8 cellular contexts compared by ENCODE assay signal in genomic region chr7:100602889-100603696, GRCh38. TPM values are rescaled to one million over a fixed set of nuclear protein-coding genes. Genes with fewer than 3 reads are reported as not detected.
A peak's percentile ranks its signal among the peaks of the same experiment; 100 is the strongest.
DNase-seq lines count a peak whose midpoint lies in the region; ATAC-seq, FAIRE-seq and TF ChIP-seq lines count a peak whose summit lies in the region.

No MANE protein-coding gene starts in this region.

- peak overlapping the region; percentile 97 for H3K4me2 ChIP-seq in astrocyte (ENCODE audit: low read length)

- in situ Hi-C loops in transverse colon (cut with MboI; ENCODE audit: low pct_ligation_motif_present in 1 of 4, low pct_unique_long_range_greater_than_20kb in 1 of 4, low sequenced_read_pairs in 3 of 4), result no loop called here

- no peak for TF ChIP-seq EP300 in transverse colon (IDR thresholded peaks at IDR 0.05; ENCODE audit: low read depth)

- H3K4me1 ChIP-seq in astrocyte (ENCODE audit: insufficient read depth, low read length), result peaks cover 36% of the 10 kb centered on the region
- peaks cover 0 to 7% of the 10 kb centered on the region in 2 donors for H3K4me1 ChIP-seq in kidney (ENCODE audit: control insufficient read depth in 1 of 2, insufficient read depth in 1 of 2, low read depth in 1 of 2, low read length in 2 of 2)
- peaks cover 6 to 28% (median 25%) of the 10 kb centered on the region in 4 donors for H3K4me1 ChIP-seq in transverse colon

- H3K36me3 Mint-ChIP-seq in activated CD8-positive, alpha-beta memory T cell treated with anti-CD3 and anti-CD28 coated beads, Interleukin-2, amount 10 ng/mL, durations not matched to agents 7 days and 5 days, result no peaks in the 10 kb centered on the region
- H3K36me3 Mint-ChIP-seq in astrocyte (ENCODE audit: low read depth, unreplicated experiment), result peaks cover 6% of the 10 kb centered on the region

- WGBS in transverse colon (ENCODE audit: low coverage in 1 of 2), 2 donors, result 53 to 65% methylated on average over 9 to 19 of the region's 20 CpGs

- intact Hi-C loops in kidney (cut with DNase I) (no loop called here), transverse colon (cut with DNase I; ENCODE audit: low total_unique reads) (no loop called here)

- H3K27ac ChIP-seq in astrocyte (ENCODE audit: low read depth, low read length) (peak overlapping the region; percentile 63), kidney (ENCODE audit: low read depth in 2 of 2, low read length in 2 of 2) (peak overlapping the region; percentile 22 to 62), transverse colon (peak overlapping the region; percentile 77 to 92 (median 84))

- ATAC-seq in activated CD8-positive, alpha-beta memory T cell treated with anti-CD3 and anti-CD28 coated beads, Interleukin-2, amount 10 ng/mL, durations not matched to agents 7 days and 5 days, result no peak

- H2AFZ ChIP-seq in astrocyte (ENCODE audit: low read depth, low read length), result peak overlapping the region; percentile 77

- H4K20me1 ChIP-seq in astrocyte (ENCODE audit: insufficient read depth, low read length), result peaks cover 9% of the 10 kb centered on the region

- TF ChIP-seq CTCF in astrocyte (IDR thresholded peaks at IDR 0.05; ENCODE audit: insufficient read depth, low read depth, low read length), result no peak
- TF ChIP-seq CTCF in kidney (IDR thresholded peaks at IDR 0.05; ENCODE audit: borderline replicate concordance, extremely low read depth, insufficient read depth), result no peak
- TF ChIP-seq CTCF in transverse colon (IDR thresholded peaks at IDR 0.05), result no peak

- H3K9me3 ChIP-seq in astrocyte (ENCODE audit: insufficient read depth, low read depth, low read length) (no peaks in the 10 kb centered on the region), kidney (ENCODE audit: control insufficient read depth in 1 of 2, low read length in 2 of 2) (no peaks in the 10 kb centered on the region), transverse colon (no peaks in the 10 kb centered on the region)

- H3K27ac Mint-ChIP-seq in activated CD8-positive, alpha-beta memory T cell treated with anti-CD3 and anti-CD28 coated beads, Interleukin-2, amount 10 ng/mL, durations not matched to agents 7 days and 5 days, result peak overlapping the region; percentile 93
- no peak overlapping the region for H3K27ac Mint-ChIP-seq in astrocyte (ENCODE audit: unreplicated experiment)

- peak overlapping the region; percentile 86 for H3K4me3 Mint-ChIP-seq in activated CD8-positive, alpha-beta memory T cell treated with anti-CD3 and anti-CD28 coated beads, Interleukin-2, amount 10 ng/mL, durations not matched to agents 7 days and 5 days
- H3K4me3 Mint-ChIP-seq in astrocyte (ENCODE audit: unreplicated experiment), result peak overlapping the region; percentile 80

- TF ChIP-seq POLR2A in transverse colon (IDR thresholded peaks at IDR 0.05), result no peak

- CTCF ChIA-PET in activated CD8-positive, alpha-beta memory T cell treated with anti-CD3 and anti-CD28 coated beads, Interleukin-2, amount 10 ng/mL, durations not matched to agents 7 days and 5 days (lab: Charles Lee), result interaction anchor here (0.8 to 5.0 kb wide), 9 partner anchors 17 to 125 kb away, joined by 3 to 41 read pairs (median 4); partner anchors contain the start of genes FBXO24, GIGYF1, GNB2 and LRCH4

- FAIRE-seq in astrocyte (lab: Jason Lieb, UNC), result no peak
- FAIRE-seq in kidney (lab: Jason Lieb, UNC), result no peak

- DNase-seq in activated CD8-positive, alpha-beta memory T cell treated with anti-CD3 and anti-CD28 coated beads, Interleukin-2, amount 10 ng/mL, durations not matched to agents 7 days and 5 days, result no peak
- no peak for DNase-seq in activated CD8-positive, alpha-beta memory T cell treated with anti-CD3 and anti-CD28 coated beads, Interleukin-2, amount 50 U/mL, for 48 hours
- DNase-seq in astrocyte (ENCODE audit: low read depth) (peak; percentile 76), kidney (peak; percentile 89), transverse colon (peak; percentile 59), midbrain (lab: John Stamatoyannopoulos, UW) (no peak), UCSD-AML1 (lab: John Stamatoyannopoulos, UW; ENCODE audit: unreplicated experiment) (no peak), NCI-H345 treated with DMSO at 0.1 percent for 48 hours (lab: John Stamatoyannopoulos, UW; ENCODE audit: unreplicated experiment) (no peak)

- H3K27me3 Mint-ChIP-seq in activated CD8-positive, alpha-beta memory T cell treated with anti-CD3 and anti-CD28 coated beads, Interleukin-2, amount 10 ng/mL, durations not matched to agents 7 days and 5 days, result peaks cover 5% of the 10 kb centered on the region
- H3K27me3 Mint-ChIP-seq in astrocyte (ENCODE audit: low read depth, unreplicated experiment), result peaks cover 9% of the 10 kb centered on the region

- H3K27me3 ChIP-seq in astrocyte (ENCODE audit: insufficient read depth, low read length) (no peaks in the 10 kb centered on the region), transverse colon (no peaks in the 10 kb centered on the region)

- H3K9me3 Mint-ChIP-seq in activated CD8-positive, alpha-beta memory T cell treated with anti-CD3 and anti-CD28 coated beads, Interleukin-2, amount 10 ng/mL, durations not matched to agents 7 days and 5 days (ENCODE audit: low read depth), result no peaks in the 10 kb centered on the region
- H3K9me3 Mint-ChIP-seq in astrocyte (ENCODE audit: unreplicated experiment), result no peaks in the 10 kb centered on the region

- H3K9ac ChIP-seq in astrocyte (ENCODE audit: low read length) (peak overlapping the region; percentile 81), kidney (ENCODE audit: low read length in 2 of 2) (no peak overlapping the region)

- peaks cover 30% of the 10 kb centered on the region for H3K4me1 Mint-ChIP-seq in activated CD8-positive, alpha-beta memory T cell treated with anti-CD3 and anti-CD28 coated beads, Interleukin-2, amount 10 ng/mL, durations not matched to agents 7 days and 5 days
- H3K4me1 Mint-ChIP-seq in astrocyte (ENCODE audit: low read depth, unreplicated experiment), result peaks cover 7% of the 10 kb centered on the region

- peaks cover 6% of the 10 kb centered on the region for H3K79me2 ChIP-seq in astrocyte (ENCODE audit: insufficient read depth, low read length)

- H3K36me3 ChIP-seq in astrocyte (ENCODE audit: insufficient read depth, low read length) (peaks cover 3% of the 10 kb centered on the region), kidney (ENCODE audit: control insufficient read depth in 1 of 2, insufficient read depth in 2 of 2, low read length in 2 of 2) (no peaks in the 10 kb centered on the region), transverse colon (no peaks in the 10 kb centered on the region)

- peak overlapping the region; percentile 66 for H3K4me3 ChIP-seq in astrocyte (ENCODE audit: insufficient read depth, low read depth, low read length)
- no peak overlapping the region for H3K4me3 ChIP-seq in kidney (ENCODE audit: low read length in 2 of 2)
- peak overlapping the region in 1 of 4 donors; percentile 75 for H3K4me3 ChIP-seq in transverse colon

RNA-seq across cellular contexts. Expression of gene PCOLCE, which starts 0.9 kb away (rescaled TPM):
- 10 to 100 TPM in 1 of 2 experiments, 1 to 10 TPM in 1; 9.2 to 11.6 TPM for total RNA-seq in activated CD8-positive, alpha-beta memory T cell treated with anti-CD3 and anti-CD28 coated beads, Interleukin-2, amount 10 ng/mL, durations not matched to agents 7 days and 5 days
- total RNA-seq in astrocyte, result 10.8 and 15.5 TPM in 2 replicates
- 51.5 TPM for total RNA-seq in kidney
- 42.9 TPM for polyA plus RNA-seq in kidney (ENCODE audit: insufficient read depth, low read depth, low replicate concordance)
- 10 to 100 TPM in 2 of 4 donors, 1 to 10 TPM in 2; 5.6 to 46.2 (median 11.7) TPM for total RNA-seq in transverse colon

RNA-seq across cellular contexts. Expression of gene MOSPD3, which starts 9.2 kb away (rescaled TPM):
- 10 to 100 TPM; 22.2 to 28.8 TPM for total RNA-seq in activated CD8-positive, alpha-beta memory T cell treated with anti-CD3 and anti-CD28 coated beads, Interleukin-2, amount 10 ng/mL, durations not matched to agents 7 days and 5 days
- total RNA-seq in astrocyte (18.8 and 20.2 TPM in 2 replicates), kidney (18.2 TPM), transverse colon (10 to 100 TPM; 13.5 to 39.6 (median 18.4) TPM)
- 30.6 TPM for polyA plus RNA-seq in kidney (ENCODE audit: insufficient read depth, low read depth, low replicate concordance)

RNA-seq across cellular contexts. Expression of gene FBXO24, which starts 17.0 kb away (rescaled TPM):
- total RNA-seq in activated CD8-positive, alpha-beta memory T cell treated with anti-CD3 and anti-CD28 coated beads, Interleukin-2, amount 10 ng/mL, durations not matched to agents 7 days and 5 days, result 1 to 10 TPM in 1 of 2 experiments, under 1 TPM in 1; 0.80 to 1.3 TPM
- total RNA-seq in astrocyte (0.17 and 0.52 TPM in 2 replicates), kidney (0.60 TPM), transverse colon (under 1 TPM in 2 of 4 donors, not detected in 2; 0.14 to 0.79 TPM)
- 0.95 TPM for polyA plus RNA-seq in kidney (ENCODE audit: insufficient read depth, low read depth, low replicate concordance)

RNA-seq across cellular contexts. Expression of gene LRCH4, which starts 17.2 kb away (rescaled TPM):
- total RNA-seq in activated CD8-positive, alpha-beta memory T cell treated with anti-CD3 and anti-CD28 coated beads, Interleukin-2, amount 10 ng/mL, durations not matched to agents 7 days and 5 days, result 100 to 1,000 TPM; 155 to 178 TPM
- total RNA-seq in astrocyte (52.7 and 62.5 TPM in 2 replicates), kidney (62.9 TPM), transverse colon (100 to 1,000 TPM; 115 to 508 (median 151) TPM)
- 23.2 TPM for polyA plus RNA-seq in kidney (ENCODE audit: insufficient read depth, low read depth, low replicate concordance)

RNA-seq across cellular contexts. Expression of gene SAP25, which starts 29.4 kb away (rescaled TPM):
- 10 to 100 TPM; 18.2 to 26.3 TPM for total RNA-seq in activated CD8-positive, alpha-beta memory T cell treated with anti-CD3 and anti-CD28 coated beads, Interleukin-2, amount 10 ng/mL, durations not matched to agents 7 days and 5 days
- total RNA-seq in astrocyte, result 1.4 and 1.9 TPM in 2 replicates
- total RNA-seq in kidney, result 9.8 TPM
- polyA plus RNA-seq in kidney (ENCODE audit: insufficient read depth, low read depth, low replicate concordance), result 5.7 TPM
- total RNA-seq in transverse colon, result 10 to 100 TPM in 1 of 4 donors, 1 to 10 TPM in 1, under 1 TPM in 1, not detected in 1; 0.96 to 52.4 (median 2.7) TPM

Comparison
In these comparisons a context has a peak if more than half of its experiments do, and no peak if none do; other contexts are left out.
1. DNase-seq: peak in astrocyte (single experiment), kidney (single experiment) and transverse colon (single experiment); none in activated CD8-positive, alpha-beta memory T cell treated with anti-CD3 and anti-CD28 coated beads, Interleukin-2, amount 10 ng/mL, durations not matched to agents 7 days and 5 days (single experiment), activated CD8-positive, alpha-beta memory T cell treated with anti-CD3 and anti-CD28 coated beads, Interleukin-2, amount 50 U/mL, for 48 hours (single experiment), midbrain (single experiment), UCSD-AML1 (single experiment) and NCI-H345 treated with DMSO at 0.1 percent for 48 hours (single experiment).
2. Peak in every context shown above with its lines, with median percentiles within 50 percentile points of each other: H3K27ac ChIP-seq.